In genomic region chr17:75814900-75815373, GRCh38 we compare ENCODE assay signal across 13 cellular contexts. TPM values are rescaled to one million over a fixed set of nuclear protein-coding genes. Genes with fewer than 3 reads are reported as not detected.
A peak's percentile ranks its signal among the peaks of the same experiment; 100 is the strongest.
DNase-seq lines count a peak whose midpoint lies in the region; ATAC-seq and TF ChIP-seq lines count a peak whose summit lies in the region.
"Had no signal": no experiment of that assay in that cellular context is flagged by ENCODE, and none has a peak within 500 bp of the region (broad histone marks: within the 10 kb centered on the region; RNA-seq: fewer than 3 reads in every experiment).

No MANE protein-coding gene starts in this region.

- in situ Hi-C loops in ACHN (cut with HindIII; ENCODE audit: low pct_ligation_motif_present, low pct_unique_long_range_greater_than_20kb, low sequenced_read_pairs): no loop called here
- in situ Hi-C loops in IMR-90 (cut with MboI; ENCODE audit: low sequenced_read_pairs): no loop called here
- in situ Hi-C loops in brain microvascular endothelial cell (cut with HindIII; ENCODE audit: low pct_ligation_motif_present, low sequenced_read_pairs): no loop called here
- in situ Hi-C loops in transverse colon (cut with MboI; ENCODE audit: low pct_ligation_motif_present in 1 of 4, low pct_unique_long_range_greater_than_20kb in 1 of 4, low sequenced_read_pairs in 3 of 4): no loop called here

- peak overlapping the region; percentile 80 for H3K14ac ChIP-seq in IMR-90 (replicated peaks; ENCODE audit: low read depth, low read length)

- H3K79me1 ChIP-seq in IMR-90 (ENCODE audit: low read depth in 1 of 2, low read length in 2 of 2): peaks cover 5 to 24% of the 10 kb centered on the region in 2 experiments

- H3K18ac ChIP-seq in IMR-90 (ENCODE audit: low read depth, low read length): no peak overlapping the region

- peaks cover 7% of the 10 kb centered on the region; the same call in 1 of the 2 replicates for H4K20me1 ChIP-seq in IMR-90 (ENCODE audit: insufficient read depth, low read length)

- DNase-seq in ACHN (peak; percentile 71), IMR-90 (peak; percentile 79), brain microvascular endothelial cell (peak; percentile 74), islet precursor cell (peak; percentile 96), transverse colon (no peak), cerebellum (ENCODE audit: low spot score) (no peak), nephron progenitor cell (no peak), lower lobe of right lung (no peak)
- DNase-seq: activated CD4-positive, alpha-beta T cell treated with anti-CD3 and anti-CD28 coated beads, Interleukin-2, amount 10 ng/mL, durations not matched to agents 24 days and 14 days; NCI-H345; small intestine had no signal

- TF ChIP-seq POLR2A in IMR-90 (IDR thresholded peaks at IDR 0.05; ENCODE audit: low read depth, low read length) (no peak), transverse colon (IDR thresholded peaks at IDR 0.05) (no peak)

- TF ChIP-seq CTCF in IMR-90 (conservative IDR thresholded peaks at IDR 0.05; ENCODE audit: low read depth, low read length): no peak
- no peak for TF ChIP-seq CTCF in brain microvascular endothelial cell (IDR thresholded peaks at IDR 0.05; ENCODE audit: low read depth, low read length, missing control alignments)
- no peak for TF ChIP-seq CTCF in transverse colon (IDR thresholded peaks at IDR 0.05)
- no peak for TF ChIP-seq CTCF in nephron progenitor cell (IDR thresholded peaks at IDR 0.05)
- no peak for TF ChIP-seq CTCF in lower lobe of right lung (IDR thresholded peaks at IDR 0.05)

- H3K27me3 ChIP-seq in IMR-90 (ENCODE audit: control insufficient read depth, insufficient read depth, low read length) (no peaks in the 10 kb centered on the region), brain microvascular endothelial cell (replicated peaks) (no peaks in the 10 kb centered on the region), transverse colon (no peaks in the 10 kb centered on the region), lower lobe of right lung (ENCODE audit: low read depth) (no peaks in the 10 kb centered on the region)

- no peaks in the 10 kb centered on the region for H3K27me3 Mint-ChIP-seq in nephron progenitor cell (ENCODE audit: low read depth, poor library complexity)
- H3K27me3 Mint-ChIP-seq: activated CD4-positive, alpha-beta T cell treated with anti-CD3 and anti-CD28 coated beads, Interleukin-2, amount 10 ng/mL, durations not matched to agents 24 days and 14 days; activated naive CD8-positive, alpha-beta T cell had no signal

- peaks cover 19% of the 10 kb centered on the region for H3K36me3 Mint-ChIP-seq in nephron progenitor cell (ENCODE audit: low read depth)
- H3K36me3 Mint-ChIP-seq: activated naive CD8-positive, alpha-beta T cell had no signal

- H3K56ac ChIP-seq in IMR-90 (ENCODE audit: extremely low read depth, insufficient read depth, low read length): no peak overlapping the region

- H2AK5ac ChIP-seq in IMR-90 (ENCODE audit: low read depth, low read length): peak overlapping the region; percentile 89

- intact Hi-C loops in IMR-90 (cut with micrococcal nuclease): no loop called here
- intact Hi-C loops in transverse colon (cut with DNase I; ENCODE audit: low total_unique reads): no loop called here
- intact Hi-C loops in lower lobe of right lung (cut with DNase I): no loop called here

- H3K4me2 ChIP-seq in IMR-90 (ENCODE audit: low read depth, low read length): no peak overlapping the region

- peak overlapping the region; percentile 91 for H2AFZ ChIP-seq in IMR-90 (replicated peaks; ENCODE audit: low read length, poor library complexity)

- CTCF ChIA-PET in IMR-90 (lab: Yijun Ruan, JAX): interaction anchor here (0.8 to 1.1 kb wide), 2 partner anchors 12 to 19 kb away, joined by 3 to 5 read pairs; no protein-coding TSS in a partner anchor

- H3K9me3 Mint-ChIP-seq in nephron progenitor cell: no peaks in the 10 kb centered on the region
- H3K9me3 Mint-ChIP-seq: activated CD4-positive, alpha-beta T cell treated with anti-CD3 and anti-CD28 coated beads, Interleukin-2, amount 10 ng/mL, durations not matched to agents 24 days and 14 days; CD14-positive monocyte had no signal

- dilution Hi-C loops in IMR-90 (cut with HindIII; ENCODE audit: low sequenced_read_pairs, unreplicated experiment): no loop called here

- peaks cover 14% of the 10 kb centered on the region; the same call in 1 of the 2 replicates for H3K9me1 ChIP-seq in IMR-90 (ENCODE audit: insufficient read depth, low read length)

- H2BK20ac ChIP-seq in IMR-90 (ENCODE audit: low read depth, low read length): no peak overlapping the region; the same call in 1 of the 2 replicates

- peak overlapping the region; percentile 8 to 94; a peak in 2 of 4 replicates for H4K8ac ChIP-seq in IMR-90 (ENCODE audit: low read depth in 2 of 2, low read length in 2 of 2)

- no peak for TF ChIP-seq EP300 in transverse colon (IDR thresholded peaks at IDR 0.05; ENCODE audit: low read depth)

- no peak overlapping the region for H3K23ac ChIP-seq in IMR-90 (ENCODE audit: low read depth, low read length)

- ATAC-seq in IMR-90 (ENCODE audit: low read depth) (peak; percentile 99), lower lobe of right lung (no peak)

- H3K4me1 ChIP-seq in IMR-90 (ENCODE audit: control insufficient read depth, insufficient read depth, low read length) (peaks cover 7% of the 10 kb centered on the region), transverse colon (no peaks in the 10 kb centered on the region), lower lobe of right lung (no peaks in the 10 kb centered on the region)

- H3K27ac Mint-ChIP-seq in nephron progenitor cell: no peak overlapping the region
- H3K27ac Mint-ChIP-seq: activated naive CD8-positive, alpha-beta T cell had no signal

- peak overlapping the region; percentile 71; the same call in 1 of the 2 replicates for H4K5ac ChIP-seq in IMR-90 (ENCODE audit: low read depth, low read length)

- POLR2A ChIA-PET in IMR-90 (lab: Charles Lee; ENCODE audit: unreplicated experiment): interaction anchor here (0.6 to 1.0 kb wide), 6 partner anchors 12 to 432 kb away, joined by 3 to 10 read pairs (median 4); partner anchors contain the start of gene WBP2

- H3K4me3 Mint-ChIP-seq in nephron progenitor cell: no peak overlapping the region
- H3K4me3 Mint-ChIP-seq: activated CD4-positive, alpha-beta T cell treated with anti-CD3 and anti-CD28 coated beads, Interleukin-2, amount 10 ng/mL, durations not matched to agents 24 days and 14 days; activated naive CD8-positive, alpha-beta T cell; CD14-positive monocyte had no signal

- H4K91ac ChIP-seq in IMR-90 (ENCODE audit: insufficient read depth, low read depth, low read length): peak overlapping the region; percentile 60; the same call in 1 of the 2 replicates

- peak overlapping the region; percentile 97 for H2AK9ac ChIP-seq in IMR-90 (replicated peaks; ENCODE audit: low read depth, low read length, poor library complexity)

- peak overlapping the region; percentile 82 for H3K27ac ChIP-seq in IMR-90 (ENCODE audit: insufficient read depth, low read length)
- no peak overlapping the region for H3K27ac ChIP-seq in brain microvascular endothelial cell
- no peak overlapping the region for H3K27ac ChIP-seq in transverse colon
- no peak overlapping the region for H3K27ac ChIP-seq in lower lobe of right lung

- H3K4me3 ChIP-seq in IMR-90 (ENCODE audit: insufficient read depth, low read depth, low read length): no peak overlapping the region
- no peak overlapping the region for H3K4me3 ChIP-seq in brain microvascular endothelial cell (ENCODE audit: low read depth, low read length)
- no peak overlapping the region for H3K4me3 ChIP-seq in transverse colon
- H3K4me3 ChIP-seq in lower lobe of right lung: no peak overlapping the region

- BruUV-seq in IMR-90 (replicated peaks; lab: Mats Ljungman, UMichigan): no TSS peak

- H3K4me1 Mint-ChIP-seq in nephron progenitor cell: no peaks in the 10 kb centered on the region
- H3K4me1 Mint-ChIP-seq: activated CD4-positive, alpha-beta T cell treated with anti-CD3 and anti-CD28 coated beads, Interleukin-2, amount 10 ng/mL, durations not matched to agents 24 days and 14 days; CD14-positive monocyte had no signal

- peak overlapping the region; percentile 57; the same call in 1 of the 2 replicates for H3K9ac ChIP-seq in IMR-90 (ENCODE audit: low read depth, low read length)

- peak overlapping the region; percentile 54 for H2BK120ac ChIP-seq in IMR-90 (ENCODE audit: low read depth, low read length)

- WGBS in IMR-90 (ENCODE audit: extremely low coverage in 2 of 2, insufficient read length in 1 of 2), 2 experiments: 76% methylated on average over 7 of the region's 13 CpGs; no CpG with 5 or more reads in 1 of the 2 experiments
- WGBS in transverse colon (ENCODE audit: low coverage in 1 of 2), 2 donors: 89% methylated on average over 12 of the region's 13 CpGs; no CpG with 5 or more reads in 1 of the 2 donors

- peak overlapping the region; percentile 97 for H2BK5ac ChIP-seq in IMR-90 (ENCODE audit: low read depth, low read length, poor library complexity, severe bottlenecking)

- H3K9me3 ChIP-seq in IMR-90 (ENCODE audit: control insufficient read depth, insufficient read depth, low read length): no peaks in the 10 kb centered on the region
- no peaks in the 10 kb centered on the region for H3K9me3 ChIP-seq in transverse colon
- no peaks in the 10 kb centered on the region for H3K9me3 ChIP-seq in lower lobe of right lung

- peaks cover 70% of the 10 kb centered on the region for H3K36me3 ChIP-seq in IMR-90 (ENCODE audit: control insufficient read depth, insufficient read depth, low read length)
- peaks cover 22% of the 10 kb centered on the region for H3K36me3 ChIP-seq in brain microvascular endothelial cell (replicated peaks)
- peaks cover 0 to 39% (median 15%) of the 10 kb centered on the region in 4 donors for H3K36me3 ChIP-seq in transverse colon
- H3K36me3 ChIP-seq in lower lobe of right lung: peaks cover 100% of the 10 kb centered on the region

- peak overlapping the region; percentile 90 for H3K4ac ChIP-seq in IMR-90 (ENCODE audit: low read depth, low read length)

- no peak for TF ChIP-seq RAD21 in IMR-90 (IDR thresholded peaks at IDR 0.05; ENCODE audit: low read length)

- H2BK15ac ChIP-seq in IMR-90 (ENCODE audit: low read depth, low read length): no peak overlapping the region; the same call in 2 of the 3 replicates

RNA-seq across cellular contexts. Expression of gene UNC13D, which starts 29.3 kb away (rescaled TPM):
- total RNA-seq in IMR-90 (2012; rRNA removed): under 0.01 TPM in 1 of 2 replicates, not detected in the other
- 0.31 and 0.52 TPM in 2 replicates for polyA plus RNA-seq in IMR-90 (2012; rRNA removed)
- polyA plus RNA-seq in IMR-90 (2012; cell fraction: cytosol; rRNA removed): 0.14 and 1.0 TPM in 2 replicates
- 2.1 and 4.2 TPM in 2 replicates for polyA plus RNA-seq in IMR-90 (2012; cell fraction: nucleus; rRNA removed; ENCODE audit: low replicate concordance)
- total RNA-seq in transverse colon: 10 to 100 TPM in 3 of 4 donors, 1 to 10 TPM in 1; 3.0 to 48.3 (median 16.2) TPM
- total RNA-seq in cerebellum: 1.6 TPM
- total RNA-seq in lower lobe of right lung: 118 TPM

RNA-seq across cellular contexts. Expression of gene UNK, which starts 30.3 kb away (rescaled TPM):
- total RNA-seq in IMR-90 (2012; rRNA removed) (15.4 and 15.8 TPM in 2 replicates), transverse colon (10 to 100 TPM; 24.0 to 99.1 (median 63.1) TPM), cerebellum (72.0 TPM), lower lobe of right lung (31.1 TPM)
- polyA plus RNA-seq in IMR-90 (2012; rRNA removed): 16.9 and 17.3 TPM in 2 replicates
- 14.3 and 21.3 TPM in 2 replicates for polyA plus RNA-seq in IMR-90 (2012; cell fraction: cytosol; rRNA removed)
- polyA plus RNA-seq in IMR-90 (2012; cell fraction: nucleus; rRNA removed; ENCODE audit: low replicate concordance): 35.1 and 41.8 TPM in 2 replicates

RNA-seq across cellular contexts. Expression of gene WBP2, which starts 40.2 kb away (rescaled TPM):
- total RNA-seq in IMR-90 (2012; rRNA removed) (7.8 and 9.0 TPM in 2 replicates), transverse colon (10 to 100 TPM; 27.7 to 75.1 (median 56.8) TPM), cerebellum (26.0 TPM), lower lobe of right lung (145 TPM)
- polyA plus RNA-seq in IMR-90 (2012; rRNA removed): 35.5 and 36.7 TPM in 2 replicates
- polyA plus RNA-seq in IMR-90 (2012; cell fraction: cytosol; rRNA removed): 28.5 and 41.3 TPM in 2 replicates
- 54.3 and 84.4 TPM in 2 replicates for polyA plus RNA-seq in IMR-90 (2012; cell fraction: nucleus; rRNA removed; ENCODE audit: low replicate concordance)

RNA-seq across cellular contexts. Expression of gene GALK1, which starts 49.9 kb away (rescaled TPM):
- total RNA-seq in IMR-90 (2012; rRNA removed) (18.9 and 21.9 TPM in 2 replicates), transverse colon (100 to 1,000 TPM in 1 of 4 donors, 10 to 100 TPM in 1, 1 to 10 TPM in 2; 9.3 to 116 (median 30.9) TPM), cerebellum (6.8 TPM), lower lobe of right lung (34.0 TPM)
- polyA plus RNA-seq in IMR-90 (2012; rRNA removed): 19.9 and 28.7 TPM in 2 replicates
- 34.6 and 48.4 TPM in 2 replicates for polyA plus RNA-seq in IMR-90 (2012; cell fraction: cytosol; rRNA removed)
- 51.9 and 143 TPM in 2 replicates for polyA plus RNA-seq in IMR-90 (2012; cell fraction: nucleus; rRNA removed; ENCODE audit: low replicate concordance)

Comparison
In these comparisons a context has a peak if more than half of its experiments do, and no peak if none do; other contexts are left out.
1. DNase-seq: peak in ACHN (single experiment), IMR-90 (single experiment), brain microvascular endothelial cell (single experiment) and islet precursor cell (single experiment); none in transverse colon (single experiment), cerebellum (single experiment), nephron progenitor cell (single experiment) and lower lobe of right lung (single experiment).